In genomic region chr12:109999649-109999971, GRCh38 we compare ENCODE assay signal across 8 cellular contexts. TPM values are rescaled to one million over a fixed set of nuclear protein-coding genes. Genes with fewer than 3 reads are reported as not detected.
DNase-seq lines count a peak whose midpoint lies in the region; ATAC-seq and TF ChIP-seq lines count a peak whose summit lies in the region.

No MANE protein-coding gene starts in this region.

- H3K27me3 ChIP-seq in SK-N-SH (ENCODE audit: insufficient read depth) (no peaks in the 10 kb centered on the region), kidney epithelial cell (ENCODE audit: control insufficient read depth, insufficient read depth, low read length) (no peaks in the 10 kb centered on the region)

- H3K36me3 ChIP-seq in SK-N-SH (replicated peaks in 1 of 2; ENCODE audit: control insufficient read depth in 1 of 2, insufficient read depth in 2 of 2, low read length in 1 of 2) (peaks cover 0 to 3% of the 10 kb centered on the region in 2 experiments), kidney epithelial cell (ENCODE audit: control insufficient read depth, insufficient read depth, low read length) (no peaks in the 10 kb centered on the region)

- no peak for TF ChIP-seq RAD21 in SK-N-SH (IDR thresholded peaks at IDR 0.05; ENCODE audit: low read length)

- H3K9ac ChIP-seq in SK-N-SH, result peak overlapping the region; percentile 90

- POLR2A ChIA-PET in SK-N-SH (lab: Yijun Ruan, JAX), result interaction anchor here (1.2 kb wide), 1 partner anchor 11 kb away, joined by 3 read pairs; no protein-coding TSS in a partner anchor

- CTCF ChIA-PET in SK-N-SH (lab: Yijun Ruan, JAX), result interaction anchor here (1.7 kb wide), 1 partner anchor 33 kb away, joined by 4 read pairs; no protein-coding TSS in a partner anchor

- no peaks in the 10 kb centered on the region for H3K9me3 ChIP-seq in SK-N-SH

- peaks cover 10 to 17% of the 10 kb centered on the region in 2 donors for H3K36me3 Mint-ChIP-seq in activated naive CD4-positive, alpha-beta T cell treated with anti-CD3 and anti-CD28 coated beads, Interleukin-2, amount 50 U/mL, for 72 hours

- peaks cover 68% of the 10 kb centered on the region for H3K79me2 ChIP-seq in SK-N-SH (ENCODE audit: insufficient read depth)

- H3K4me2 ChIP-seq in SK-N-SH, result peak overlapping the region; percentile 83

- no peaks in the 10 kb centered on the region for H3K9me2 ChIP-seq in SK-N-SH

- no peaks in the 10 kb centered on the region for H3K9me3 Mint-ChIP-seq in activated naive CD4-positive, alpha-beta T cell treated with anti-CD3 and anti-CD28 coated beads, Interleukin-2, amount 50 U/mL, for 72 hours

- DNase-seq in SK-N-SH, result no peak
- no peak for DNase-seq in activated naive CD4-positive, alpha-beta T cell treated with anti-CD3 and anti-CD28 coated beads, Interleukin-2, amount 50 U/mL, for 72 hours (ENCODE audit: low spot score in 2 of 2)
- DNase-seq in kidney epithelial cell (ENCODE audit: low read depth), result no peak
- DNase-seq in substantia nigra (lab: John Stamatoyannopoulos, UW), result peak in 2 of 49 donors; percentile 17 to 38
- DNase-seq in posterior cingulate gyrus, result no peak
- DNase-seq in LoVo (ENCODE audit: low spot score), result no peak

- H3K4me3 ChIP-seq in SK-N-SH (ENCODE audit: low read depth in 2 of 2, low read length in 1 of 2) (peak overlapping the region; percentile 72 to 81), kidney epithelial cell (ENCODE audit: low read depth, low read length) (peak overlapping the region; percentile 76)

- TF ChIP-seq EP300 in SK-N-SH (IDR thresholded peaks at IDR 0.05; ENCODE audit: borderline replicate concordance in 1 of 2, low read depth in 1 of 2, low read length in 1 of 2), result no peak

- H3K27ac ChIP-seq in SK-N-SH (ENCODE audit: low read depth in 2 of 2, low read length in 1 of 2) (peak overlapping the region in 1 of 2 experiments; percentile 86; a peak in 3 of 4 replicates), substantia nigra (ENCODE audit: low read depth, low read length, poor library complexity, severe bottlenecking) (peak overlapping the region; percentile 85)

- peak overlapping the region; percentile 17; the same call in 1 of the 2 replicates for H2AFZ ChIP-seq in SK-N-SH (ENCODE audit: low read depth)

- H4K20me1 ChIP-seq in SK-N-SH (ENCODE audit: insufficient read depth), result peaks cover 5% of the 10 kb centered on the region

- WGBS in SK-N-SH (ENCODE audit: low lambda C conversion rate), result 0% methylated on average over 6 of the region's 27 CpGs

- ATAC-seq in SK-N-SH treated with all-trans-retinoic acid at 6 μM for 48 hours (no peak), HG03196 (IDR thresholded peaks at IDR 0.05; ENCODE audit: unreplicated experiment) (no peak)
- no peak for ATAC-seq in activated naive CD4-positive, alpha-beta T cell treated with anti-CD3 and anti-CD28 coated beads, Interleukin-2, amount 50 U/mL, for 72 hours

- TF ChIP-seq CTCF in SK-N-SH (IDR thresholded peaks at IDR 0.05) (no peak), kidney epithelial cell (IDR thresholded peaks at IDR 0.05; ENCODE audit: insufficient read depth, low read length, poor library complexity, severe bottlenecking) (no peak)

- H3F3A ChIP-seq in SK-N-SH (replicated peaks; ENCODE audit: insufficient read depth), result peaks cover 7% of the 10 kb centered on the region

- H3K4me1 ChIP-seq in SK-N-SH (ENCODE audit: control insufficient read depth in 1 of 2, insufficient read depth in 2 of 2, low read depth in 1 of 2, low read length in 1 of 2), result peaks cover 23 to 28% of the 10 kb centered on the region in 2 experiments

- peak overlapping the region; percentile 96 to 98 for H3K27ac Mint-ChIP-seq in activated naive CD4-positive, alpha-beta T cell treated with anti-CD3 and anti-CD28 coated beads, Interleukin-2, amount 50 U/mL, for 72 hours

- intact Hi-C loops in posterior cingulate gyrus (cut with DNase I), result loop anchor here (5.0 kb wide), 1 partner anchor 97 kb away; the partner anchor contains the start of gene TCHP

TF ChIP-seq in SK-N-SH, 30 proteins besides CTCF, POLR2A, EP300 and RAD21:
- TF ChIP-seq REST (IDR thresholded peaks at IDR 0.05; ENCODE audit: low read depth, low read length) (no peak), ELF1 (IDR thresholded peaks at IDR 0.05) (no peak), EZH2phosphoT487 (IDR thresholded peaks at IDR 0.05; ENCODE audit: borderline replicate concordance, low read depth) (no peak), SIN3A (IDR thresholded peaks at IDR 0.05; ENCODE audit: borderline replicate concordance, low read depth, low read length) (no peak), TAF1 (IDR thresholded peaks at IDR 0.05; ENCODE audit: borderline replicate concordance, low read depth, low read length) (no peak)

TF ChIP-seq in SK-N-SH treated with all-trans-retinoic acid at 6 μM for 48 hours, 23 proteins besides CTCF, POLR2A, EP300 and RAD21 (continues in another document):
- TF ChIP-seq OSR1 (CRISPR knock-in tag; IDR thresholded peaks at IDR 0.05) (no peak), SNAI2 (CRISPR knock-in tag; IDR thresholded peaks at IDR 0.05) (no peak), CREB5 (CRISPR knock-in tag; IDR thresholded peaks at IDR 0.05; ENCODE audit: low read depth) (no peak), POU6F1 (CRISPR knock-in tag; IDR thresholded peaks at IDR 0.05; ENCODE audit: borderline replicate concordance, low read depth) (no peak), CSRNP3 (CRISPR knock-in tag; IDR thresholded peaks at IDR 0.05) (no peak), ARNTL (CRISPR knock-in tag; IDR thresholded peaks at IDR 0.05; ENCODE audit: borderline replicate concordance, low read depth) (no peak)

RNA-seq across cellular contexts. Expression of gene ANKRD13A, which starts 0.4 kb away (rescaled TPM):
- 42.8 and 55.1 TPM in 2 replicates for polyA plus RNA-seq in SK-N-SH (2012; rRNA removed)
- 49.7 and 50.8 TPM in 2 replicates for polyA plus RNA-seq in SK-N-SH (2012; cell fraction: cytosol; rRNA removed)
- 64.7 and 121 TPM in 2 replicates for polyA plus RNA-seq in SK-N-SH (2012; cell fraction: nucleus; rRNA removed)
- 10 to 100 TPM; 64.7 to 65.2 TPM for total RNA-seq in activated naive CD4-positive, alpha-beta T cell treated with anti-CD3 and anti-CD28 coated beads, Interleukin-2, amount 50 U/mL, for 72 hours
- total RNA-seq in kidney epithelial cell, result 40.6 and 73.8 TPM in 2 replicates

RNA-seq across cellular contexts. Expression of gene GIT2, which starts 3.4 kb away (rescaled TPM):
- 21.2 and 23.1 TPM in 2 replicates for polyA plus RNA-seq in SK-N-SH (2012; rRNA removed)
- polyA plus RNA-seq in SK-N-SH (2012; cell fraction: cytosol; rRNA removed), result 18.1 and 20.1 TPM in 2 replicates
- 48.3 and 65.4 TPM in 2 replicates for polyA plus RNA-seq in SK-N-SH (2012; cell fraction: nucleus; rRNA removed)
- total RNA-seq in activated naive CD4-positive, alpha-beta T cell treated with anti-CD3 and anti-CD28 coated beads, Interleukin-2, amount 50 U/mL, for 72 hours, result 10 to 100 TPM; 64.3 to 70.1 TPM
- total RNA-seq in kidney epithelial cell, result 20.3 and 23.8 TPM in 2 replicates

RNA-seq across cellular contexts. Expression of gene C12orf76, which starts 48.7 kb away (rescaled TPM):
- 29.2 and 38.3 TPM in 2 replicates for polyA plus RNA-seq in SK-N-SH (2012; rRNA removed)
- polyA plus RNA-seq in SK-N-SH (2012; cell fraction: cytosol; rRNA removed), result 34.8 and 37.0 TPM in 2 replicates
- 34.6 and 50.8 TPM in 2 replicates for polyA plus RNA-seq in SK-N-SH (2012; cell fraction: nucleus; rRNA removed)
- total RNA-seq in activated naive CD4-positive, alpha-beta T cell treated with anti-CD3 and anti-CD28 coated beads, Interleukin-2, amount 50 U/mL, for 72 hours, result 10 to 100 TPM in 1 of 2 donors, 1 to 10 TPM in 1; 6.4 to 12.7 TPM
- 8.8 and 14.5 TPM in 2 replicates for total RNA-seq in kidney epithelial cell
